ENCODE assay signal across 17 cellular contexts in genomic region chr1:151924691-151925587, GRCh38. TPM values are rescaled to one million over a fixed set of nuclear protein-coding genes. Genes with fewer than 3 reads are reported as not detected.
DNase-seq lines count a peak whose midpoint lies in the region; ATAC-seq and TF ChIP-seq lines count a peak whose summit lies in the region.
"Had no signal": no experiment of that assay in that cellular context is flagged by ENCODE, and none has a peak within 500 bp of the region (broad histone marks: within the 10 kb centered on the region; RNA-seq: fewer than 3 reads in every experiment).

No MANE protein-coding gene starts in this region.

- H3K4me1 Mint-ChIP-seq in Caco-2 (ENCODE audit: low read depth, unreplicated experiment) (peaks cover 14% of the 10 kb centered on the region), endodermal cell (peaks cover 20% of the 10 kb centered on the region)

- H3K4me1 ChIP-seq in Caco-2 (peaks cover 38% of the 10 kb centered on the region), RWPE2 (ENCODE audit: insufficient read depth, poor library complexity, severe bottlenecking) (no peaks in the 10 kb centered on the region), foreskin keratinocyte (peaks cover 9% of the 10 kb centered on the region), stomach (peaks cover 0 to 4% (median 0%) of the 10 kb centered on the region in 4 donors), endodermal cell (ENCODE audit: control insufficient read depth, insufficient read depth, low read length) (no peaks in the 10 kb centered on the region)
- H3K4me1 ChIP-seq: HAP-1 had no signal

- CTCF ChIA-PET in Caco-2 (lab: Charles Lee), result interaction anchor here (1.0 to 1.2 kb wide), 2 partner anchors 16 to 110 kb away, joined by 3 read pairs; partner anchors contain the start of gene THEM4

- H3K27ac ChIP-seq in RWPE2 (ENCODE audit: poor library complexity, severe bottlenecking), result no peak overlapping the region
- H3K27ac ChIP-seq in foreskin keratinocyte, result no peak overlapping the region
- no peak overlapping the region for H3K27ac ChIP-seq in stomach
- no peak overlapping the region for H3K27ac ChIP-seq in endodermal cell (ENCODE audit: low read depth, low read length)
- no peak overlapping the region for H3K27ac ChIP-seq in substantia nigra (ENCODE audit: low read depth, low read length, poor library complexity, severe bottlenecking)
- H3K27ac ChIP-seq: dorsolateral prefrontal cortex had no signal

- peaks cover 5% of the 10 kb centered on the region for H3K9me3 Mint-ChIP-seq in Caco-2 (ENCODE audit: unreplicated experiment)
- H3K9me3 Mint-ChIP-seq in endodermal cell, result peaks cover 9% of the 10 kb centered on the region
- H3K9me3 Mint-ChIP-seq: CD14-positive monocyte had no signal

- H3K27me3 ChIP-seq in Caco-2 (replicated peaks; ENCODE audit: control insufficient read depth, insufficient read depth, low read length) (no peaks in the 10 kb centered on the region), RWPE2 (ENCODE audit: insufficient read depth, poor library complexity, severe bottlenecking) (no peaks in the 10 kb centered on the region), foreskin keratinocyte (no peaks in the 10 kb centered on the region), stomach (no peaks in the 10 kb centered on the region), endodermal cell (ENCODE audit: control insufficient read depth, insufficient read depth, low read length, poor library complexity, severe bottlenecking) (no peaks in the 10 kb centered on the region)

- BruUV-seq in Caco-2 (replicated peaks; lab: Mats Ljungman, UMichigan), result no TSS peak

- H3K4me3 Mint-ChIP-seq in Caco-2 (ENCODE audit: unreplicated experiment) (no peak overlapping the region), endodermal cell (no peak overlapping the region)
- H3K4me3 Mint-ChIP-seq: CD14-positive monocyte had no signal

- TF ChIP-seq CTCF in Caco-2 (IDR thresholded peaks at IDR 0.05; ENCODE audit: insufficient read depth in 1 of 2, low read depth in 1 of 2, low read length in 1 of 2, severe bottlenecking in 1 of 2, unreplicated experiment in 1 of 2) (no peak), RWPE2 (IDR thresholded peaks at IDR 0.05; ENCODE audit: poor library complexity, severe bottlenecking) (no peak), foreskin keratinocyte (conservative IDR thresholded peaks at IDR 0.05) (no peak), stomach (IDR thresholded peaks at IDR 0.05) (no peak), endodermal cell (conservative IDR thresholded peaks at IDR 0.05) (no peak)

- TF ChIP-seq POLR2A in stomach (IDR thresholded peaks at IDR 0.05), result no peak

- H3K9me3 ChIP-seq in Caco-2, result no peaks in the 10 kb centered on the region
- no peaks in the 10 kb centered on the region for H3K9me3 ChIP-seq in RWPE2 (ENCODE audit: severe bottlenecking)
- no peaks in the 10 kb centered on the region for H3K9me3 ChIP-seq in stomach
- H3K9me3 ChIP-seq in endodermal cell (ENCODE audit: control insufficient read depth, low read length), result peaks cover 8% of the 10 kb centered on the region
- H3K9me3 ChIP-seq: HAP-1 had no signal

- intact Hi-C loops in Caco-2 (cut with micrococcal nuclease; ENCODE audit: unreplicated experiment) (loop anchor here (1.0 kb wide), 1 partner anchor 16 kb away; the partner anchor contains the start of gene THEM4), Right ventricle myocardium inferior (cut with DNase I) (no loop called here), stomach (cut with DNase I; ENCODE audit: low total_unique reads) (no loop called here)

- H3K4me3 ChIP-seq in Caco-2 (ENCODE audit: low read depth, low read length), result no peak overlapping the region
- no peak overlapping the region for H3K4me3 ChIP-seq in RWPE2 (ENCODE audit: severe bottlenecking)
- H3K4me3 ChIP-seq in stomach, result no peak overlapping the region
- H3K4me3 ChIP-seq in endodermal cell (ENCODE audit: low read length), result no peak overlapping the region
- H3K4me3 ChIP-seq: dorsolateral prefrontal cortex, HAP-1 had no signal

- H3K36me3 Mint-ChIP-seq in Caco-2 (ENCODE audit: insufficient read depth, unreplicated experiment) (no peaks in the 10 kb centered on the region), endodermal cell (ENCODE audit: low read depth) (no peaks in the 10 kb centered on the region)
- H3K36me3 Mint-ChIP-seq: CD14-positive monocyte had no signal

- no peak overlapping the region for H3K9ac ChIP-seq in endodermal cell (ENCODE audit: extremely low read depth, low read length, poor library complexity, severe bottlenecking)

- H3K27me3 Mint-ChIP-seq in Caco-2 (ENCODE audit: insufficient read depth, unreplicated experiment) (no peaks in the 10 kb centered on the region), endodermal cell (ENCODE audit: insufficient read depth) (no peaks in the 10 kb centered on the region)

- H3K36me3 ChIP-seq in Caco-2 (ENCODE audit: control insufficient read depth, insufficient read depth, low read length), result no peaks in the 10 kb centered on the region
- H3K36me3 ChIP-seq in RWPE2 (ENCODE audit: low read depth), result no peaks in the 10 kb centered on the region
- H3K36me3 ChIP-seq in stomach, result no peaks in the 10 kb centered on the region
- H3K36me3 ChIP-seq in endodermal cell (ENCODE audit: control insufficient read depth, insufficient read depth, low read length), result no peaks in the 10 kb centered on the region
- H3K36me3 ChIP-seq: HAP-1 had no signal

- ATAC-seq in GM18867 (IDR thresholded peaks at IDR 0.05; ENCODE audit: unreplicated experiment), result peak; percentile 42
- peak; percentile 36; the same call in 1 of the 3 replicates for ATAC-seq in RWPE2 (ENCODE audit: low read depth)
- no peak for ATAC-seq in foreskin keratinocyte
- no peak for ATAC-seq in Right ventricle myocardium inferior
- ATAC-seq: sciatic nerve had no signal

- peak; percentile 56 to 67 for DNase-seq in Caco-2
- DNase-seq in RWPE2 (ENCODE audit: low spot score), result no peak
- DNase-seq in foreskin keratinocyte, result peak; percentile 32 to 72
- no peak for DNase-seq in Right ventricle myocardium inferior (ENCODE audit: missing footprints)
- no peak for DNase-seq in stomach
- no peak for DNase-seq in endodermal cell
- no peak for DNase-seq in substantia nigra (lab: John Stamatoyannopoulos, UW)
- DNase-seq: amniotic stem cell, dorsolateral prefrontal cortex, foreskin fibroblast, NCI-H146, NCI-H69, SHP77 treated with DMSO at 0.1 percent for 48 hours had no signal

- POLR2A ChIA-PET in Caco-2 (lab: Charles Lee), result no interaction called here

- no peak for TF ChIP-seq EP300 in stomach (IDR thresholded peaks at IDR 0.05)

- WGBS in stomach, 5 donors, result 90 to 100% (median 97%) methylated on average over 1 of the region's 1 CpG
- WGBS in endodermal cell (ENCODE audit: insufficient coverage in 1 of 2, insufficient read length in 1 of 2), 2 experiments, result 100% methylated on average over 1 of the region's 1 CpG; no CpG with 5 or more reads in 1 of the 2 experiments

- H3K27ac Mint-ChIP-seq in Caco-2 (ENCODE audit: unreplicated experiment) (peak overlapping the region; percentile 60), endodermal cell (no peak overlapping the region)
- H3K27ac Mint-ChIP-seq: CD14-positive monocyte had no signal

RNA-seq across cellular contexts. Expression of gene THEM4, which starts 15.6 kb away (rescaled TPM):
- total RNA-seq in Caco-2 (2022), result 7.1 and 9.5 TPM in 2 replicates
- total RNA-seq in foreskin keratinocyte, result 13.2 and 14.0 TPM in 2 replicates
- 10.5 and 10.7 TPM in 2 replicates for polyA plus RNA-seq in foreskin keratinocyte
- 16.3 TPM for total RNA-seq in Right ventricle myocardium inferior
- 10 to 100 TPM in 3 of 5 donors, 1 to 10 TPM in 1, under 1 TPM in 1; 0.89 to 48.4 (median 11.6) TPM for total RNA-seq in stomach
- polyA plus RNA-seq in stomach, result 10 to 100 TPM in 2 of 3 donors, 1 to 10 TPM in 1; 9.0 to 11.2 (median 11.0) TPM
- total RNA-seq in endodermal cell, result 10 to 100 TPM; 12.2 to 14.3 TPM
- 11.3 TPM for polyA plus RNA-seq in endodermal cell (2013, experiment 1 of 2)
- polyA plus RNA-seq in endodermal cell (2013, experiment 2 of 2), result 11.7 TPM

Comparison
In these comparisons a context has a peak if more than half of its experiments do, and no peak if none do; other contexts are left out.
1. DNase-seq: peak in Caco-2 (2 of 2) and foreskin keratinocyte (2 of 2); none in RWPE2 (single experiment), Right ventricle myocardium inferior (single experiment), stomach (single experiment), endodermal cell (single experiment) and substantia nigra (0 of 49).
2. ATAC-seq: peak in GM18867 (single experiment) and RWPE2 (single experiment); none in foreskin keratinocyte (single experiment) and Right ventricle myocardium inferior (single experiment).